Comparison of ENCODE assay signal across 25 cellular contexts in the genomic region with DNA sequence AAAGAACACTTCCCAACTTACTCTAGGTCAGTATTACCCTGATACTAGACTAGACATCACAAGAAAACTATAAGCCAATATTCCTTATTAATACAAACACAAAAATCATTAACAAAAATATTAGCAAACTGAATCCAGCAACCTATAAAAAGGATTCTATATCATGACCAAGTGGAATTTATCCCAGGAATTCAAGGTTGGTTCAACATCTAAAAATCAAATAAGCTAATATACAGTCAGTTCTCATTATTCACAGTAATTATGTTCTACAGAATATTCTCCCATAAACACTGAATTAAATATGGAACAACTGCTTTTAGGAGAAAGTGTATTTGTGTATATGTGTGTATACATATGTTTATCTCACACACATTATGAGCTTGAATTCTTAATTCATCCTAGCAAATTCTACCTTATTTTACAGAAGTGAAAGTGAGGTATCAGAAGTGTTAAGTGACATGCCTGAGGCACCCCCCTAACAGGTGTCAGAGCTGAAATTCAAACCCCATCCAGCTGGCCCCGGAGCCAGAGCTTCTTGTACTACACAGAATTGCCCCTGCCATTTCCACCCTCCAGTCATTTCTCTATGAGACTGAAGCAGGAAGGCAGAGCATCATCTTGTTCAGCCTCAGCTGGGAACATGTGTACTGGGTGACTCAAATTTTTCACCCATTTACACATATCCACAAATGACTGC.
A peak's percentile ranks its signal among the peaks of the same experiment; 100 is the strongest.
DNase-seq lines count a peak whose midpoint lies in the region; ATAC-seq, FAIRE-seq and TF ChIP-seq lines count a peak whose summit lies in the region.
"Had no signal": no experiment of that assay in that cellular context is flagged by ENCODE, and none has a peak within 500 bp of the region (broad histone marks: within the 10 kb centered on the region; RNA-seq: fewer than 3 reads in every experiment).

No MANE protein-coding gene starts in this region.

- intact Hi-C loops in HepG2 (cut with micrococcal nuclease; ENCODE audit: unreplicated experiment) (no loop called here), right lobe of liver (cut with DNase I) (no loop called here), lower lobe of right lung (cut with DNase I) (no loop called here)

- H3K4me2 ChIP-seq in HepG2 (ENCODE audit: low read depth, low read length): no peak overlapping the region
- H3K4me2 ChIP-seq: A549; BLaER1 treated with 17β-estradiol and CSF1 and Interleukin-3, amounts not matched to agents 10 nM and 100 nM; PC-9 had no signal

- TF ChIP-seq EP300 in HepG2 (IDR thresholded peaks at IDR 0.05; ENCODE audit: low read depth in 2 of 2, low read length in 2 of 2): no peak
- no peak for TF ChIP-seq EP300 in HepG2 (CRISPR knock-in tag; IDR thresholded peaks at IDR 0.05; ENCODE audit: borderline replicate concordance)

- BruUV-seq in HepG2 (replicated peaks; lab: Mats Ljungman, UMichigan): TSS peak; percentile 18

- no peaks in the 10 kb centered on the region for H3K9me3 ChIP-seq in HepG2 (ENCODE audit: low read length)
- H3K9me3 ChIP-seq in right lobe of liver: no peaks in the 10 kb centered on the region
- H3K9me3 ChIP-seq in lower lobe of right lung: peaks cover 12% of the 10 kb centered on the region

- no peak for TF ChIP-seq RAD21 in HepG2 (CRISPR knock-in tag; IDR thresholded peaks at IDR 0.05)

- DNase-seq in HepG2 (ENCODE audit: low spot score) (no peak), right lobe of liver (no peak), left kidney (ENCODE audit: low read depth, low spot score) (peak; percentile 17), SIG-M5 treated with dmso at 0.1 percent for 504 hours (lab: John Stamatoyannopoulos, UW; ENCODE audit: unreplicated experiment) (no peak), lower lobe of right lung (no peak), HuH-7 (ENCODE audit: low spot score) (no peak)
- DNase-seq: AML-193; CD4-positive, alpha-beta T cell; GM23248; H7; Kasumi-1; NCI-H1105; NCI-H1436 treated with DMSO at 0.1 percent for 48 hours; NCI-H1930; NCI-H2107; NCI-H446 treated with DMSO at 0.1 percent for 48 hours; NCI-H526; NCI-H82; NK-92 treated with Interleukin-12 subunit alpha and Interleukin-12 subunit beta, amount 100 ng/mL, for 24 hours; PC-9 had no signal

- ATAC-seq in HepG2 (no peak), right lobe of liver (no peak), lower lobe of right lung (no peak)
- ATAC-seq in activated T-helper 17 cell treated with anti-CD3 and anti-CD28 coated beads, Interleukin-2, amount 50 U/mL, for 72 hours (replicated peaks): peak; percentile 31
- ATAC-seq: A549, Right ventricle myocardium inferior had no signal

- TF ChIP-seq POLR2A in HepG2 (IDR thresholded peaks at IDR 0.05; ENCODE audit: insufficient read depth in 1 of 2, low read depth in 2 of 2, low read length in 2 of 2) (no peak), right lobe of liver (IDR thresholded peaks at IDR 0.05) (no peak)

- H3K36me3 Mint-ChIP-seq in activated T-helper 17 cell treated with anti-CD3 and anti-CD28 coated beads, Interleukin-2, amount 50 U/mL, for 72 hours (ENCODE audit: low read depth): peaks cover 83% of the 10 kb centered on the region

- H3K27me3 ChIP-seq in HepG2 (ENCODE audit: control insufficient read depth in 1 of 2, insufficient read depth in 2 of 2, low read length in 2 of 2): no peaks in the 10 kb centered on the region; a peak in 1 of 5 replicates
- no peaks in the 10 kb centered on the region for H3K27me3 ChIP-seq in right lobe of liver
- no peaks in the 10 kb centered on the region for H3K27me3 ChIP-seq in lower lobe of right lung (ENCODE audit: low read depth)
- H3K27me3 ChIP-seq: BLaER1 treated with 17β-estradiol and CSF1 and Interleukin-3, amounts not matched to agents 10 nM and 100 nM had no signal

- H3K79me2 ChIP-seq in HepG2 (ENCODE audit: insufficient read depth, low read length): no peaks in the 10 kb centered on the region

- no peak for FAIRE-seq in HepG2 (lab: Jason Lieb, UNC)
- FAIRE-seq: A549 had no signal

- in situ Hi-C loops in HepG2 (cut with HindIII; ENCODE audit: extremely low pct_ligation_motif_present, low pct_unique_long_range_greater_than_20kb): no loop called here

- no peaks in the 10 kb centered on the region for H3K27me3 Mint-ChIP-seq in activated T-helper 17 cell treated with anti-CD3 and anti-CD28 coated beads, Interleukin-2, amount 50 U/mL, for 72 hours
- H3K27me3 Mint-ChIP-seq: CD4-positive, alpha-beta T cell had no signal

- no peaks in the 10 kb centered on the region for H3K4me1 ChIP-seq in HepG2 (ENCODE audit: insufficient read depth, low read length)
- no peaks in the 10 kb centered on the region for H3K4me1 ChIP-seq in right lobe of liver
- H3K4me1 ChIP-seq in lower lobe of right lung: no peaks in the 10 kb centered on the region
- H3K4me1 ChIP-seq: A549 had no signal

- H3K4me1 Mint-ChIP-seq in activated T-helper 17 cell treated with anti-CD3 and anti-CD28 coated beads, Interleukin-2, amount 50 U/mL, for 72 hours: no peaks in the 10 kb centered on the region

- no peaks in the 10 kb centered on the region for H4K20me1 ChIP-seq in HepG2 (ENCODE audit: insufficient read depth, low read length)
- H4K20me1 ChIP-seq: BLaER1 treated with 17β-estradiol and CSF1 and Interleukin-3, amounts not matched to agents 10 nM and 100 nM had no signal

- H3K36me3 ChIP-seq in HepG2 (replicated peaks in 1 of 2; ENCODE audit: control insufficient read depth in 1 of 2, insufficient read depth in 2 of 2, low read length in 2 of 2) (peaks cover 17 to 56% of the 10 kb centered on the region in 2 experiments), right lobe of liver (peaks cover 4 to 43% (median 19%) of the 10 kb centered on the region in 4 donors), lower lobe of right lung (peaks cover 57% of the 10 kb centered on the region)

- POLR2A ChIA-PET in HepG2 (lab: Yijun Ruan, JAX): no interaction called here

- 100% methylated on average over 1 of the region's 1 CpG for WGBS in HepG2 (ENCODE audit: low lambda C conversion rate)
- WGBS in right lobe of liver (ENCODE audit: insufficient coverage, low coverage, low lambda C conversion rate, missing lambda C conversion rate): no CpG with 5 or more reads among the region's 1 CpG

- no peak for TF ChIP-seq CTCF in HepG2 (CRISPR knock-in tag; IDR thresholded peaks at IDR 0.05)
- TF ChIP-seq CTCF in right lobe of liver (IDR thresholded peaks at IDR 0.05): no peak
- TF ChIP-seq CTCF in lower lobe of right lung (IDR thresholded peaks at IDR 0.05): no peak

- CTCF ChIA-PET in HepG2 (lab: Yijun Ruan, JAX; ENCODE audit: low intra/inter-chr PET ratio, low total read pairs): no interaction called here

- H3K27ac Mint-ChIP-seq in activated T-helper 17 cell treated with anti-CD3 and anti-CD28 coated beads, Interleukin-2, amount 50 U/mL, for 72 hours: no peak overlapping the region
- H3K27ac Mint-ChIP-seq: CD4-positive, alpha-beta T cell had no signal

- H3K9me3 Mint-ChIP-seq in activated T-helper 17 cell treated with anti-CD3 and anti-CD28 coated beads, Interleukin-2, amount 50 U/mL, for 72 hours: no peaks in the 10 kb centered on the region

- H3K4me3 ChIP-seq in HepG2 (replicated peaks in 1 of 3; ENCODE audit: insufficient read depth in 1 of 3, low read depth in 2 of 3, low read length in 3 of 3) (no peak overlapping the region), right lobe of liver (no peak overlapping the region), lower lobe of right lung (no peak overlapping the region)
- H3K4me3 ChIP-seq: A549; BLaER1 treated with 17β-estradiol and CSF1 and Interleukin-3, amounts not matched to agents 10 nM and 100 nM; GM23248; PC-9 had no signal

- H3K27ac ChIP-seq in HepG2 (ENCODE audit: extremely low read length, insufficient read depth, low read length) (no peak overlapping the region), right lobe of liver (no peak overlapping the region), lower lobe of right lung (no peak overlapping the region)
- H3K27ac ChIP-seq: A549; BLaER1 treated with 17β-estradiol and CSF1 and Interleukin-3, amounts not matched to agents 10 nM and 100 nM; GM23248; HL-60; PC-9 had no signal

- no peak overlapping the region for H3K9ac ChIP-seq in HepG2 (ENCODE audit: insufficient read depth, low read depth, low read length)
- H3K9ac ChIP-seq: BLaER1 treated with 17β-estradiol and CSF1 and Interleukin-3, amounts not matched to agents 10 nM and 100 nM; GM23248 had no signal

- no peak overlapping the region for H3K4me3 Mint-ChIP-seq in activated T-helper 17 cell treated with anti-CD3 and anti-CD28 coated beads, Interleukin-2, amount 50 U/mL, for 72 hours
- H3K4me3 Mint-ChIP-seq: CD4-positive, alpha-beta T cell had no signal

- no peak overlapping the region for H2AFZ ChIP-seq in HepG2 (ENCODE audit: low read length)
- H2AFZ ChIP-seq: GM23248, PC-9 had no signal

TF ChIP-seq in HepG2, 621 proteins besides CTCF, POLR2A, EP300 and RAD21:
- no peak for TF ChIP-seq HNRNPUL1 (IDR thresholded peaks at IDR 0.05; ENCODE audit: low read depth, low read length)
- TF ChIP-seq ZNF296 (CRISPR knock-in tag; conservative IDR thresholded peaks at IDR 0.05): no peak
